ENCODE assay signal across 9 cellular contexts in genomic region chr4:68291256-68291655, GRCh38. TPM values are rescaled to one million over a fixed set of nuclear protein-coding genes. Genes with fewer than 3 reads are reported as not detected.
"Had no signal": no experiment of that assay in that cellular context is flagged by ENCODE, and none has a peak within 500 bp of the region (broad histone marks: within the 10 kb centered on the region; RNA-seq: fewer than 3 reads in every experiment).

No MANE protein-coding gene starts in this region.

- DNase-seq: GDM1, GF-D8 had no signal

- ATAC-seq: GM12878 had no signal

- H3K4me3 ChIP-seq: GM12878 had no signal

- FAIRE-seq: G401.6, GM12878, GM12891, GM12892, GM18507, GM19239 had no signal

RNA-seq across cellular contexts. Expression of gene TMPRSS11B, which starts 45.8 kb away (rescaled TPM):
- total RNA-seq: G401, GM12878 had no signal
- polyA plus RNA-seq: GM12878 had no signal
